ENCODE assay signal across 8 cellular contexts in genomic region chr7:95549818-95550529, GRCh38. TPM values are rescaled to one million over a fixed set of nuclear protein-coding genes. Genes with fewer than 3 reads are reported as not detected.
DNase-seq lines count a peak whose midpoint lies in the region.

No MANE protein-coding gene starts in this region.

- H3K79me2 ChIP-seq in ACC112 (ENCODE audit: control insufficient read depth, insufficient read depth, low read length, unreplicated experiment) = no peaks in the 10 kb centered on the region

- no peaks in the 10 kb centered on the region for H3K4me1 Mint-ChIP-seq in T-helper 2 cell treated with Interferon-gamma antibody and Interleukin-4, amounts not matched to agents 5 μg/mL and 100 μg/mL, for 36 hours (ENCODE audit: low read depth)

- H3K27ac ChIP-seq in ACC112 (ENCODE audit: low read depth, low read length) (peak overlapping the region; percentile 96), skeletal muscle tissue (ENCODE audit: low read depth, low read length) (peak overlapping the region; percentile 95)

- DNase-seq in M059J (ENCODE audit: low read depth) (peak; percentile 96), astrocyte of the hippocampus (ENCODE audit: low read depth, low spot score) (peak; percentile 85), iPS-NIHi11 (ENCODE audit: low spot score) (peak; percentile 23), NOMO-1 (lab: John Stamatoyannopoulos, UW; ENCODE audit: unreplicated experiment in 2 of 2) (no peak), NCI-H1436 treated with DMSO at 0.1 percent for 48 hours (lab: John Stamatoyannopoulos, UW) (no peak)
- DNase-seq in T-helper 2 cell treated with Interferon-gamma antibody and Interleukin-4, amounts not matched to agents 5 μg/mL and 100 μg/mL, for 36 hours (ENCODE audit: low spot score) = no peak

- no peaks in the 10 kb centered on the region for H3K36me3 Mint-ChIP-seq in T-helper 2 cell treated with Interferon-gamma antibody and Interleukin-4, amounts not matched to agents 5 μg/mL and 100 μg/mL, for 36 hours (ENCODE audit: low read depth)

- no peaks in the 10 kb centered on the region for H3K36me3 ChIP-seq in ACC112 (ENCODE audit: insufficient read depth, low read length)
- no peaks in the 10 kb centered on the region for H3K36me3 ChIP-seq in skeletal muscle tissue (ENCODE audit: control insufficient read depth in 3 of 3, insufficient read depth in 3 of 3, low read length in 3 of 3)

- peaks cover 3% of the 10 kb centered on the region for H3K27me3 Mint-ChIP-seq in T-helper 2 cell treated with Interferon-gamma antibody and Interleukin-4, amounts not matched to agents 5 μg/mL and 100 μg/mL, for 36 hours (ENCODE audit: low read depth)

- H3K4me1 ChIP-seq in ACC112 (ENCODE audit: control insufficient read depth, insufficient read depth, low read length, unreplicated experiment) (peaks cover 54% of the 10 kb centered on the region), skeletal muscle tissue (ENCODE audit: control insufficient read depth in 3 of 3, insufficient read depth in 3 of 3, low read length in 3 of 3) (peaks cover 26 to 45% (median 45%) of the 10 kb centered on the region in 3 donors)

- no peaks in the 10 kb centered on the region for H3K9me3 Mint-ChIP-seq in T-helper 2 cell treated with Interferon-gamma antibody and Interleukin-4, amounts not matched to agents 5 μg/mL and 100 μg/mL, for 36 hours

- H3K4me3 Mint-ChIP-seq in T-helper 2 cell treated with Interferon-gamma antibody and Interleukin-4, amounts not matched to agents 5 μg/mL and 100 μg/mL, for 36 hours = no peak overlapping the region

- no peak overlapping the region for H3K27ac Mint-ChIP-seq in T-helper 2 cell treated with Interferon-gamma antibody and Interleukin-4, amounts not matched to agents 5 μg/mL and 100 μg/mL, for 36 hours

- H3K27me3 ChIP-seq in ACC112 (ENCODE audit: insufficient read depth, low read length) = no peaks in the 10 kb centered on the region
- H3K27me3 ChIP-seq in skeletal muscle tissue (ENCODE audit: control insufficient read depth in 3 of 3, insufficient read depth in 3 of 3, low read length in 3 of 3) = no peaks in the 10 kb centered on the region

- H3K4me3 ChIP-seq in ACC112 (ENCODE audit: low read depth, low read length) = peak overlapping the region; percentile 25
- peak overlapping the region; percentile 46 to 53 (median 53) for H3K4me3 ChIP-seq in skeletal muscle tissue (ENCODE audit: low read length in 3 of 3)

- H3K9me3 ChIP-seq in skeletal muscle tissue (ENCODE audit: control insufficient read depth in 3 of 3, low read length in 3 of 3) = no peaks in the 10 kb centered on the region

- peak overlapping the region; percentile 63 to 69 (median 65) for H3K9ac ChIP-seq in skeletal muscle tissue (ENCODE audit: low read depth in 1 of 3, low read length in 3 of 3)

- H2AFZ ChIP-seq in ACC112 (ENCODE audit: low read length, unreplicated experiment) = peak overlapping the region; percentile 48

RNA-seq across cellular contexts. Expression of gene PDK4, which starts 46.3 kb away (rescaled TPM):
- total RNA-seq in M059J (2014; rRNA removed; shearing (Covaris generic)) = 0.30 and 1.1 TPM in 2 replicates
- total RNA-seq in skeletal muscle tissue = 13.0 TPM

Comparison
In these comparisons a context has a peak if more than half of its experiments do, and no peak if none do; other contexts are left out.
1. DNase-seq: peak in M059J (single experiment), astrocyte of the hippocampus (single experiment) and iPS-NIHi11 (single experiment); none in NOMO-1 (0 of 2), NCI-H1436 treated with DMSO at 0.1 percent for 48 hours (single experiment) and T-helper 2 cell treated with Interferon-gamma antibody and Interleukin-4, amounts not matched to agents 5 μg/mL and 100 μg/mL, for 36 hours (single experiment).